ENCODE assay signal across 28 cellular contexts in the genomic region with DNA sequence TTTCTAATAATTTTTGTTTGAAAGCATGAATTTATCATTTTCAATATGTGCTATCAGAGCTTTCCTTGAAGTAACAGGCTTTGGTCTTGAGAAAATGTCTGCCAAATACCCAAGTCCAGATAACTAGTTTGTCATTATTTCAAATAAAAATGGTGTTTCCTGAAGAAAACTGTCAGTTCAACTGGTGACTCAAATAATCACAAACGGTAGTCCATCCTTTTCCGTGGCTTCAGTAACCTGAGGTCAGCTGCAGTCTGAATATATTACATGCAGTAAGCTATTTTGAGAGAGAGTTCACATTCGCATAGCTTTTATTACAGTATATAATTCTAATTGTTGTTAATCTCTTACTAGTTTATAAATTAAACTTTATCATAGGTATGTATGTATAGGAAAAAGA. TPM values are rescaled to one million over a fixed set of nuclear protein-coding genes. Genes with fewer than 3 reads are reported as not detected.
"Had no signal": no experiment of that assay in that cellular context is flagged by ENCODE, and none has a peak within 500 bp of the region (broad histone marks: within the 10 kb centered on the region; RNA-seq: fewer than 3 reads in every experiment).

No MANE protein-coding gene starts in this region.

- H3K27ac Mint-ChIP-seq: memory B cell; natural killer cell treated with Interleukin-12 subunit alpha and Interleukin-12 subunit beta and Interleukin-15 and Interleukin-18, amount 100 ng/mL, for 72 hours; stimulated activated memory B cell treated with anti-CD40 and anti-IgM and Interleukin-4, amounts not matched to agents 10 μg/mL and 1 μg/mL and 100 μg/mL, for 72 hours; stimulated activated naive CD8-positive, alpha-beta T cell treated with anti-CD3 and anti-CD28 coated beads, Interleukin-15, amount 100 ng/mL, for 72 hours had no signal

- H3K27ac ChIP-seq: hepatocyte, parathyroid adenoma, psoas muscle, right lobe of liver, transverse colon, upper lobe of right lung had no signal

- ATAC-seq: mucosa of descending colon; naive thymus-derived CD4-positive, alpha-beta T cell; natural killer cell treated with Interleukin-12 subunit alpha and Interleukin-12 subunit beta and Interleukin-15 and Interleukin-18, amount 100 ng/mL, for 72 hours; psoas muscle; right lobe of liver; stimulated activated memory B cell treated with anti-CD40 and anti-IgM and Interleukin-4, amounts not matched to agents 10 μg/mL and 1 μg/mL and 100 μg/mL, for 72 hours; stimulated activated naive CD8-positive, alpha-beta T cell treated with anti-CD3 and anti-CD28 coated beads, Interleukin-15, amount 100 ng/mL, for 72 hours; upper lobe of right lung had no signal

- H3K9ac ChIP-seq: parathyroid adenoma had no signal

- H3K9me3 ChIP-seq: left ventricle myocardium inferior, mucosa of descending colon, psoas muscle, right atrium auricular region, right lobe of liver, transverse colon, upper lobe of right lung had no signal

- DNase-seq: islet precursor cell; left ventricle myocardium inferior; midbrain; mucosa of descending colon; naive thymus-derived CD4-positive, alpha-beta T cell; nucleus accumbens; psoas muscle; stimulated activated CD4-positive, alpha-beta T cell treated with anti-CD3 and anti-CD28 coated beads, Interleukin-1b, Interleukin-23, amount 100 ng/mL, for 48 hours; stimulated activated CD4-positive, alpha-beta T cell treated with anti-CD3 and anti-CD28 coated beads, Interleukin-2, amount 100 ng/mL, for 48 hours; stimulated activated CD4-positive, alpha-beta T cell treated with anti-CD3 and anti-CD28 coated beads, Interleukin-4, amount 100 ng/mL, for 4 hours; stimulated activated CD8-positive, alpha-beta memory T cell treated with anti-CD3 and anti-CD28 coated beads, Interleukin-4, amount 100 ng/mL, for 48 hours; stimulated activated naive CD4-positive, alpha-beta T cell treated with Interleukin-2 at 50 U/mL for 16 hours; stimulated activated naive CD8-positive, alpha-beta T cell treated with anti-CD3 and anti-CD28 coated beads, Interleukin-15, amount 100 ng/mL, for 72 hours; substantia nigra; transverse colon; upper lobe of right lung had no signal

- H3K4me1 Mint-ChIP-seq: memory B cell had no signal

- H3K4me3 ChIP-seq: hepatocyte, left ventricle myocardium inferior, lung, mucosa of descending colon, psoas muscle, right atrium auricular region, right lobe of liver, smooth muscle cell, transverse colon, upper lobe of right lung had no signal

- H3K4me3 Mint-ChIP-seq: memory B cell; naive thymus-derived CD4-positive, alpha-beta T cell; natural killer cell treated with Interleukin-12 subunit alpha and Interleukin-12 subunit beta and Interleukin-15 and Interleukin-18, amount 100 ng/mL, for 72 hours; stimulated activated memory B cell treated with anti-CD40 and anti-IgM and Interleukin-4, amounts not matched to agents 10 μg/mL and 1 μg/mL and 100 μg/mL, for 72 hours; stimulated activated naive CD8-positive, alpha-beta T cell treated with anti-CD3 and anti-CD28 coated beads, Interleukin-15, amount 100 ng/mL, for 72 hours had no signal

- H3K9me3 Mint-ChIP-seq: memory B cell; naive thymus-derived CD4-positive, alpha-beta T cell; natural killer cell treated with Interleukin-12 subunit alpha and Interleukin-12 subunit beta and Interleukin-15 and Interleukin-18, amount 100 ng/mL, for 72 hours; stimulated activated memory B cell treated with anti-CD40 and anti-IgM and Interleukin-4, amounts not matched to agents 10 μg/mL and 1 μg/mL and 100 μg/mL, for 72 hours; stimulated activated naive CD8-positive, alpha-beta T cell treated with anti-CD3 and anti-CD28 coated beads, Interleukin-15, amount 100 ng/mL, for 72 hours had no signal

- H3K4me2 ChIP-seq: hepatocyte, smooth muscle cell had no signal

- FAIRE-seq: urothelium cell line had no signal

- H2AFZ ChIP-seq: hepatocyte, parathyroid adenoma had no signal

- H3K36me3 Mint-ChIP-seq: natural killer cell treated with Interleukin-12 subunit alpha and Interleukin-12 subunit beta and Interleukin-15 and Interleukin-18, amount 100 ng/mL, for 72 hours had no signal

- H3K27me3 ChIP-seq: hepatocyte, right atrium auricular region, right lobe of liver, transverse colon, upper lobe of right lung had no signal

- H3K27me3 Mint-ChIP-seq: memory B cell; naive thymus-derived CD4-positive, alpha-beta T cell; natural killer cell treated with Interleukin-12 subunit alpha and Interleukin-12 subunit beta and Interleukin-15 and Interleukin-18, amount 100 ng/mL, for 72 hours; stimulated activated memory B cell treated with anti-CD40 and anti-IgM and Interleukin-4, amounts not matched to agents 10 μg/mL and 1 μg/mL and 100 μg/mL, for 72 hours; stimulated activated naive CD8-positive, alpha-beta T cell treated with anti-CD3 and anti-CD28 coated beads, Interleukin-15, amount 100 ng/mL, for 72 hours had no signal

RNA-seq across cellular contexts. Expression of gene SMIM5, which starts 43.2 kb away (rescaled TPM):
- total RNA-seq: osteoblast had no signal

RNA-seq across cellular contexts. Expression of gene ITGB4, which starts 44.8 kb away (rescaled TPM):
- polyA plus RNA-seq: neural cell had no signal
